ENCODE assay signal across 19 cellular contexts in the genomic region with DNA sequence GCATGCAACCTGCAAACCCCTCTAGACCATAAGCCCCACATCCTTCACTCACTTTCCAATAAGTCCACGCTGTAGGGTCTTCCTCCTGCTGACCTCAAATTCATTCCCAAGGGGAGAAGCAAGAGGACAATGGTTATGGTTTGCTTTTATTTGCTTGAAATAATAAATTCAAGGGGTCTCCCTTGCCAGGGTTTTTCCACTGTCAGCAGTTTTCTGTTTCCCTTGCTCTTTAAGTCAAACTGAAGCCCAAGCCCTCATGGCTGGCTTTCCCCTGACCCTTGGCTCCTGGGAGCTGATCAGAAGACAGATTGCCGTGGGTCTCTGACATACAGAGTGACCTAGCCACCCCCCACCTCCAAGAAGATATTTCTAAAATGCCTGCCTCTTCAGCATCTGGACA. TPM values are rescaled to one million over a fixed set of nuclear protein-coding genes. Genes with fewer than 3 reads are reported as not detected.
A peak's percentile ranks its signal among the peaks of the same experiment; 100 is the strongest.
DNase-seq lines count a peak whose midpoint lies in the region; ATAC-seq, FAIRE-seq and TF ChIP-seq lines count a peak whose summit lies in the region.
"Had no signal": no experiment of that assay in that cellular context is flagged by ENCODE, and none has a peak within 500 bp of the region (broad histone marks: within the 10 kb centered on the region; RNA-seq: fewer than 3 reads in every experiment).

No MANE protein-coding gene starts in this region.

- peaks cover 7 to 39% of the 10 kb centered on the region in 2 experiments; a peak in 4 of 5 replicates for H3K27me3 ChIP-seq in HepG2 (ENCODE audit: control insufficient read depth in 1 of 2, insufficient read depth in 2 of 2, low read length in 2 of 2)
- H3K27me3 ChIP-seq in right lobe of liver = no peaks in the 10 kb centered on the region
- H3K27me3 ChIP-seq in effector memory CD4-positive, alpha-beta T cell (replicated peaks; ENCODE audit: control insufficient read depth, insufficient read depth, low read length, poor library complexity, severe bottlenecking) = peaks cover 21% of the 10 kb centered on the region

- TF ChIP-seq EP300 in HepG2 (IDR thresholded peaks at IDR 0.05; ENCODE audit: low read depth in 2 of 2, low read length in 2 of 2) = no peak
- TF ChIP-seq EP300 in HepG2 (CRISPR knock-in tag; IDR thresholded peaks at IDR 0.05; ENCODE audit: borderline replicate concordance) = no peak

- in situ Hi-C loops in HepG2 (cut with HindIII; ENCODE audit: extremely low pct_ligation_motif_present, low pct_unique_long_range_greater_than_20kb) = no loop called here

- ATAC-seq in HepG2 (no peak), right lobe of liver (no peak)
- ATAC-seq: HCT116 had no signal

- H3K4me3 Mint-ChIP-seq in nephron (peak overlapping the region in 1 of 3 experiments; percentile 21), immature natural killer cell (no peak overlapping the region)
- H3K4me3 Mint-ChIP-seq: CD4-positive, alpha-beta memory T cell; HFFc6 had no signal

- H3K27ac ChIP-seq in HepG2 (ENCODE audit: extremely low read length, insufficient read depth, low read length) = no peak overlapping the region
- no peak overlapping the region for H3K27ac ChIP-seq in right lobe of liver
- H3K27ac ChIP-seq in caudate nucleus (ENCODE audit: low read depth, low read length) = peak overlapping the region; percentile 48
- no peak overlapping the region for H3K27ac ChIP-seq in effector memory CD4-positive, alpha-beta T cell (ENCODE audit: insufficient read depth, low read length, poor library complexity, severe bottlenecking)
- H3K27ac ChIP-seq: 22Rv1, BLaER1, HL-60 had no signal

- no peak overlapping the region for H3K9ac ChIP-seq in HepG2 (ENCODE audit: insufficient read depth, low read depth, low read length)
- H3K9ac ChIP-seq: BLaER1 had no signal

- H3K4me1 ChIP-seq in HepG2 (ENCODE audit: insufficient read depth, low read length) = no peaks in the 10 kb centered on the region
- peaks cover 0 to 14% (median 0%) of the 10 kb centered on the region in 4 donors for H3K4me1 ChIP-seq in right lobe of liver
- H3K4me1 ChIP-seq in effector memory CD4-positive, alpha-beta T cell (ENCODE audit: control insufficient read depth, insufficient read depth, low read length, poor library complexity, severe bottlenecking) = peaks cover 17% of the 10 kb centered on the region

- no peaks in the 10 kb centered on the region for H3K9me3 Mint-ChIP-seq in nephron
- H3K9me3 Mint-ChIP-seq in immature natural killer cell = no peaks in the 10 kb centered on the region
- H3K9me3 Mint-ChIP-seq: CD4-positive, alpha-beta memory T cell; HFFc6 had no signal

- POLR2A ChIA-PET in HepG2 (lab: Yijun Ruan, JAX) = no interaction called here

- no peak for TF ChIP-seq RAD21 in HepG2 (CRISPR knock-in tag; IDR thresholded peaks at IDR 0.05)

- TF ChIP-seq POLR2A in HepG2 (IDR thresholded peaks at IDR 0.05; ENCODE audit: insufficient read depth in 1 of 2, low read depth in 2 of 2, low read length in 2 of 2) (no peak), right lobe of liver (IDR thresholded peaks at IDR 0.05) (no peak)

- no peak overlapping the region for H2AFZ ChIP-seq in HepG2 (ENCODE audit: low read length)

- peak overlapping the region in 2 of 3 experiments; percentile 9 to 30 for H3K27ac Mint-ChIP-seq in nephron
- H3K27ac Mint-ChIP-seq in immature natural killer cell = no peak overlapping the region
- H3K27ac Mint-ChIP-seq: CD4-positive, alpha-beta memory T cell; HFFc6 had no signal

- H3K79me2 ChIP-seq in HepG2 (ENCODE audit: insufficient read depth, low read length) = no peaks in the 10 kb centered on the region

- no peak for DNase-seq in HepG2 (ENCODE audit: low spot score)
- DNase-seq in right lobe of liver = no peak
- no peak for DNase-seq in caudate nucleus (lab: John Stamatoyannopoulos, UW)
- DNase-seq in effector CD8-positive, alpha-beta T cell (lab: John Stamatoyannopoulos, UW) = no peak
- no peak for DNase-seq in effector memory CD4-positive, alpha-beta T cell
- no peak for DNase-seq in immature natural killer cell
- DNase-seq: CD4-positive, alpha-beta memory T cell; DMS79 treated with DMSO at 0.1 percent for 48 hours; GF-D8; GOT3; H7; HFFc6 had no signal

- TF ChIP-seq CTCF in HepG2 (CRISPR knock-in tag; IDR thresholded peaks at IDR 0.05) = no peak
- TF ChIP-seq CTCF in right lobe of liver (IDR thresholded peaks at IDR 0.05) = no peak
- no peak for TF ChIP-seq CTCF in nephron (IDR thresholded peaks at IDR 0.05; ENCODE audit: unreplicated experiment in 3 of 3)

- H3K4me3 ChIP-seq in HepG2 (replicated peaks in 1 of 3; ENCODE audit: insufficient read depth in 1 of 3, low read depth in 2 of 3, low read length in 3 of 3) = no peak overlapping the region
- H3K4me3 ChIP-seq in right lobe of liver = no peak overlapping the region
- H3K4me3 ChIP-seq in effector memory CD4-positive, alpha-beta T cell (ENCODE audit: insufficient read depth, low read depth, low read length, poor library complexity, severe bottlenecking) = no peak overlapping the region
- H3K4me3 ChIP-seq: BLaER1 had no signal

- intact Hi-C loops in HepG2 (cut with micrococcal nuclease; ENCODE audit: unreplicated experiment) = no loop called here
- intact Hi-C loops in right lobe of liver (cut with DNase I) = no loop called here

- no peaks in the 10 kb centered on the region for H3K36me3 ChIP-seq in HepG2 (replicated peaks in 1 of 2; ENCODE audit: control insufficient read depth in 1 of 2, insufficient read depth in 2 of 2, low read length in 2 of 2)
- no peaks in the 10 kb centered on the region for H3K36me3 ChIP-seq in right lobe of liver
- H3K36me3 ChIP-seq in effector memory CD4-positive, alpha-beta T cell (ENCODE audit: control insufficient read depth, insufficient read depth, low read length) = no peaks in the 10 kb centered on the region
- H3K36me3 ChIP-seq: BLaER1 had no signal

- H3K36me3 Mint-ChIP-seq in nephron (ENCODE audit: low read depth) (no peaks in the 10 kb centered on the region), immature natural killer cell (peaks cover 0 to 3% (median 0%) of the 10 kb centered on the region in 3 donors)
- H3K36me3 Mint-ChIP-seq: CD4-positive, alpha-beta memory T cell had no signal

- 0% methylated on average over 2 of the region's 2 CpGs for WGBS in HepG2 (ENCODE audit: low lambda C conversion rate)
- WGBS in right lobe of liver (ENCODE audit: insufficient coverage, low coverage, low lambda C conversion rate, missing lambda C conversion rate) = 31% methylated on average over 2 of the region's 2 CpGs

- no peaks in the 10 kb centered on the region for H3K9me3 ChIP-seq in HepG2 (ENCODE audit: low read length)
- no peaks in the 10 kb centered on the region for H3K9me3 ChIP-seq in right lobe of liver
- H3K9me3 ChIP-seq in effector memory CD4-positive, alpha-beta T cell (ENCODE audit: control insufficient read depth, low read length) = no peaks in the 10 kb centered on the region

- BruUV-seq in HepG2 (replicated peaks; lab: Mats Ljungman, UMichigan) = no TSS peak

- CTCF ChIA-PET in HepG2 (lab: Yijun Ruan, JAX; ENCODE audit: low intra/inter-chr PET ratio, low total read pairs) = no interaction called here

- peaks cover 25% of the 10 kb centered on the region for H3K4me1 Mint-ChIP-seq in nephron
- H3K4me1 Mint-ChIP-seq in immature natural killer cell = peaks cover 0 to 1% of the 10 kb centered on the region in 2 donors

- H3K27me3 Mint-ChIP-seq in nephron (ENCODE audit: low read depth) (peaks cover 85% of the 10 kb centered on the region), immature natural killer cell (ENCODE audit: low read depth in 3 of 3) (peaks cover 12 to 20% (median 20%) of the 10 kb centered on the region in 3 donors)

- FAIRE-seq in HepG2 (lab: Jason Lieb, UNC) = no peak

- no peaks in the 10 kb centered on the region for H4K20me1 ChIP-seq in HepG2 (ENCODE audit: insufficient read depth, low read length)

- H3K4me2 ChIP-seq in HepG2 (ENCODE audit: low read depth, low read length) = no peak overlapping the region
- H3K4me2 ChIP-seq: BLaER1 had no signal

TF ChIP-seq in HepG2, 621 proteins besides CTCF, POLR2A, EP300 and RAD21 (continues in another document):
- TF ChIP-seq RARA (CRISPR knock-in tag; IDR thresholded peaks at IDR 0.05) (no peak), ETV6 (CRISPR knock-in tag; conservative IDR thresholded peaks at IDR 0.05) (no peak), ZNF337 (CRISPR knock-in tag; IDR thresholded peaks at IDR 0.05; ENCODE audit: borderline replicate concordance, low read depth) (no peak), MAFF (IDR thresholded peaks at IDR 0.05; ENCODE audit: low read depth, low read length) (peak; percentile 81)

RNA-seq across cellular contexts. Expression of gene SLC1A2, which starts 3.9 kb away (rescaled TPM):
- total RNA-seq in HepG2 (2016; rRNA removed; fragmentation: Illumina TruSeq; extraction: Trizol) (16.5 and 23.2 TPM in 2 replicates), right lobe of liver (10 to 100 TPM in 4 of 6 experiments, 1 to 10 TPM in 2; 7.6 to 87.4 (median 13.3) TPM)
- total RNA-seq in HepG2 (2016; cell fraction: cytosol; rRNA removed; fragmentation: Illumina TruSeq; extraction: Trizol; ENCODE audit: low read depth) = 1.9 and 2.6 TPM in 2 replicates
- 16.3 and 22.3 TPM in 2 replicates for total RNA-seq in HepG2 (2016; cell fraction: insoluble cytoplasmic fraction; rRNA removed; fragmentation: Illumina TruSeq; extraction: Trizol)
- total RNA-seq in HepG2 (2016; cell fraction: membrane; rRNA removed; fragmentation: Illumina TruSeq; extraction: Trizol) = 5.3 and 5.4 TPM in 2 replicates
- 34.4 and 35.7 TPM in 2 replicates for total RNA-seq in HepG2 (2016; cell fraction: nucleus; rRNA removed; fragmentation: Illumina TruSeq; extraction: Trizol)
- polyA plus RNA-seq in HepG2 (2011; rRNA removed) (43.2 and 47.1 TPM in 2 replicates), immature natural killer cell (under 1 TPM in 2 of 3 donors, not detected in 1; 0.03 to 0.06 TPM)
- 22.2 and 39.6 TPM in 2 replicates for polyA plus RNA-seq in HepG2 (2011; cell fraction: cytosol; rRNA removed)
- 29.2 and 40.9 TPM in 2 replicates for polyA plus RNA-seq in HepG2 (2011; cell fraction: nucleus; rRNA removed)
- 42.0 and 55.4 TPM in 2 replicates for polyA plus RNA-seq in HepG2 (2012)
- 0.77 and 1.0 TPM in 2 replicates for polyA plus RNA-seq in HepG2 (2016; cell fraction: cytosol; fragmentation: Illumina TruSeq; extraction: Trizol; ENCODE audit: low read depth)
- 5.4 and 6.4 TPM in 2 replicates for polyA plus RNA-seq in HepG2 (2016; cell fraction: insoluble cytoplasmic fraction; fragmentation: Illumina TruSeq; extraction: Trizol; ENCODE audit: low read depth)
- 1.1 and 1.5 TPM in 2 replicates for polyA plus RNA-seq in HepG2 (2016; cell fraction: membrane; fragmentation: Illumina TruSeq; extraction: Trizol; ENCODE audit: low read depth)
- 15.3 and 15.8 TPM in 2 replicates for polyA plus RNA-seq in HepG2 (2016; cell fraction: nucleus; fragmentation: Illumina TruSeq; extraction: Trizol; ENCODE audit: insufficient read depth, low read depth)
- polyA minus RNA-seq in HepG2 (2011; rRNA and poly(A)+ RNA removed; ENCODE audit: low replicate concordance) = 0.12 and 435 TPM in 2 replicates
- polyA minus RNA-seq in HepG2 (2011; cell fraction: cytosol; rRNA and poly(A)+ RNA removed) = 92.0 and 179 TPM in 2 replicates
- 140 and 207 TPM in 2 replicates for polyA minus RNA-seq in HepG2 (2011; cell fraction: nucleus; rRNA and poly(A)+ RNA removed)
- total RNA-seq: HT1080 had no signal
- polyA plus RNA-seq: CD14-positive monocyte had no signal

Comparison
In these comparisons a context has a peak if more than half of its experiments do, and no peak if none do; other contexts are left out.
1. H3K27ac Mint-ChIP-seq: peak in nephron (2 of 3); none in immature natural killer cell (0 of 6).